8 cellular contexts compared by ENCODE assay signal in the genomic region with DNA sequence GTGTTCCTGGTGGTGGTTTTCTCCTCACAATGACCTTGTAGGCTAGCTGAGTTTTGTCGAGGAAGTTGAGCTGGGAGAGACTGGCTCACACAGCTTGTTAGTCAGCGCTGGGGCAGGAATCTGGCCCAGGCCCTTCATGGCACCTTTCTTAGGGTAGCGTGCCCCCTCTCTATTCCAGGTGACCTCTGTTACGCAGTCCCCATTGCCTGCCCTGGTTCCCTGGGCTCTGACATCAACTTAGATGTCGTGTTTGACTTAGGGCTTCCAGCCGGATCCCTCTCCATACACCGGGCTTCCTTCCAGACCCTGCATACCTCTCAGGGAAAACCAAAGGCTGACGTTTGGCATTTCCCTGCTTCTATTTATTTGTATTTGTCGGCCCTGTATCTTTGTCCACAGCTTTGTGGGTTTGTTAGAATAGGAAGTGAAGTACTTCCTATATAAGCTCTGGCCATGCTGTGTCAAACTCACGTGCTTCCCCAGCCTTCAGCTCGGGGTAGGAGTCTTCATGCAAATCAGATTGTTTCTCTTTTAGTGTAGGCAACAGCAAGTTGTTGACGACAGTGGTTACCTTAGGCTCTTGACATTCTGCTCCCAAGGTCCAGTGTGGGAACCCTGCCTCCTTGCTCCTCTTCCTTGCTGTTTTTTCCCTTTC. TPM values are rescaled to one million over a fixed set of nuclear protein-coding genes. Genes with fewer than 3 reads are reported as not detected.
DNase-seq lines count a peak whose midpoint lies in the region; ATAC-seq, FAIRE-seq and TF ChIP-seq lines count a peak whose summit lies in the region.

No MANE protein-coding gene starts in this region.

- peak overlapping the region; percentile 5 to 74 (median 40) for H3K27ac Mint-ChIP-seq in IgD-negative memory B cell

- intact Hi-C loops in heart right ventricle (cut with DNase I): loop anchor here in 1 of 10 donors (5.0 kb wide), 1 partner anchor 36 kb away; no protein-coding TSS in a partner anchor

- peaks cover 9% of the 10 kb centered on the region for H3K27me3 Mint-ChIP-seq in IgD-negative memory B cell

- FAIRE-seq in GM12891 (lab: Jason Lieb, UNC): peak; percentile 85

- WGBS in heart right ventricle, 2 donors: 10 to 14% methylated on average over 12 of the region's 12 CpGs

- no peaks in the 10 kb centered on the region for H3K36me3 ChIP-seq in heart right ventricle

- peak overlapping the region; percentile 42 to 86 (median 68) for H3K4me3 Mint-ChIP-seq in IgD-negative memory B cell

- TF ChIP-seq POLR2A in GM12891 (IDR thresholded peaks at IDR 0.05; ENCODE audit: low read depth, low read length): peak; percentile 67

- ATAC-seq in GM21526 (IDR thresholded peaks at IDR 0.05; ENCODE audit: low FRiP score, unreplicated experiment) (peak; percentile 83), heart right ventricle (peak; percentile 40 to 73 (median 61))

- H3K4me1 Mint-ChIP-seq in IgD-negative memory B cell: peaks cover 38 to 58% (median 45%) of the 10 kb centered on the region in 3 donors

- no peak for TF ChIP-seq CTCF in heart right ventricle (IDR thresholded peaks at IDR 0.05)

- H3K36me3 Mint-ChIP-seq in IgD-negative memory B cell: peaks cover 4% of the 10 kb centered on the region

- H3K27ac ChIP-seq in heart right ventricle (peak overlapping the region; percentile 35 to 90 (median 84)), skin epidermis (peak overlapping the region in 19 of 21 experiments; percentile 31 to 85 (median 66))

- H3K9me3 ChIP-seq in heart right ventricle: no peaks in the 10 kb centered on the region

- H3K9me3 Mint-ChIP-seq in IgD-negative memory B cell: no peaks in the 10 kb centered on the region

- DNase-seq in GM12891 (ENCODE audit: insufficient read length, low spot score) (no peak), heart right ventricle (peak in 1 of 2 donors; percentile 67), NCI-H146 treated with DMSO at 0.1 percent for 48 hours (lab: John Stamatoyannopoulos, UW; ENCODE audit: unreplicated experiment) (no peak), LoVo (ENCODE audit: low spot score) (no peak)
- DNase-seq in activated T-cell treated with anti-CD3 and anti-CD28 coated beads, Interleukin-2, amount 50 U/mL, for 48 hours: peak; percentile 53 to 57

- H3K27me3 ChIP-seq in heart right ventricle: no peaks in the 10 kb centered on the region

- H3K4me1 ChIP-seq in heart right ventricle: peaks cover 26 to 100% (median 92%) of the 10 kb centered on the region in 9 donors

- H3K4me3 ChIP-seq in heart right ventricle (peak overlapping the region in 6 of 10 donors; percentile 2 to 25 (median 16)), skin epidermis (no peak overlapping the region)

TF ChIP-seq in GM12891, 5 proteins besides CTCF, POLR2A, EP300 and RAD21:
- peak; percentile 50; the same call in 1 of the 2 replicates for TF ChIP-seq TAF1 (IDR thresholded peaks at IDR 0.05; ENCODE audit: low read depth, low read length)
- peak; percentile 68 for TF ChIP-seq SPI1 (IDR thresholded peaks at IDR 0.05; ENCODE audit: low read depth, low read length)
- peak; percentile 69; the same call in 1 of the 2 replicates for TF ChIP-seq POLR2AphosphoS5 (IDR thresholded peaks at IDR 0.05; ENCODE audit: low read depth, low read length)
- TF ChIP-seq POU2F2 (IDR thresholded peaks at IDR 0.05; ENCODE audit: low read depth, low read length): peak; percentile 96
- TF ChIP-seq PAX5 (IDR thresholded peaks at IDR 0.05; ENCODE audit: insufficient read depth, low read length, severe bottlenecking): no peak
TF ChIP-seq in GM12891: peak in this region for 4.

RNA-seq across cellular contexts. Expression of a gene that starts 12.8 kb away (rescaled TPM):
- 19.8 TPM for polyA plus RNA-seq in GM12891 (2012; ENCODE audit: low read depth, missing spikeins)
- polyA plus RNA-seq in IgD-negative memory B cell (4.7 TPM), heart right ventricle (10 to 100 TPM; 13.7 to 21.1 TPM)
- total RNA-seq in heart right ventricle: 10 to 100 TPM; 61.7 to 95.6 (median 72.2) TPM

Comparison
In these comparisons a context has a peak if more than half of its experiments do, and no peak if none do; other contexts are left out.
1. DNase-seq: peak in activated T-cell treated with anti-CD3 and anti-CD28 coated beads, Interleukin-2, amount 50 U/mL, for 48 hours (2 of 2); none in GM12891 (single experiment), NCI-H146 treated with DMSO at 0.1 percent for 48 hours (single experiment) and LoVo (single experiment).
2. H3K4me3 ChIP-seq: peak in heart right ventricle (6 of 10); none in skin epidermis (0 of 7).